ENCODE assay signal across 1 cellular context in genomic region chr19:48332662-48333466, GRCh38.
TF ChIP-seq lines count a peak whose summit lies in the region.

No MANE protein-coding gene starts in this region.

TF ChIP-seq in H1, 55 proteins besides CTCF, POLR2A, EP300 and RAD21:
- TF ChIP-seq SIN3A (conservative IDR thresholded peaks at IDR 0.05 in 1 of 2, IDR thresholded peaks at IDR 0.05 in 1 of 2; ENCODE audit: low read depth in 1 of 2, low read length in 2 of 2) (peak in 1 of 2 experiments; percentile 74; a peak in 1 of 4 replicates), BRCA1 (IDR thresholded peaks at IDR 0.05; ENCODE audit: low read depth, low read length) (no peak), SP1 (IDR thresholded peaks at IDR 0.05; ENCODE audit: low read depth, low read length) (peak; percentile 88), HDAC2 (IDR thresholded peaks at IDR 0.05; ENCODE audit: borderline replicate concordance in 1 of 2, low read depth in 2 of 2, low read length in 2 of 2) (no peak), SP2 (IDR thresholded peaks at IDR 0.05; ENCODE audit: low read length) (peak; percentile 17; the same call in 1 of the 2 replicates), CHD2 (IDR thresholded peaks at IDR 0.05; ENCODE audit: low read length) (0 out of 2 replicates have a peak, but pooled peaks have one; percentile 41), KDM4A (IDR thresholded peaks at IDR 0.05; ENCODE audit: low read depth, low read length, severe bottlenecking) (peak; percentile 27)
